Comparison of ENCODE assay signal across 31 cellular contexts in the genomic region with DNA sequence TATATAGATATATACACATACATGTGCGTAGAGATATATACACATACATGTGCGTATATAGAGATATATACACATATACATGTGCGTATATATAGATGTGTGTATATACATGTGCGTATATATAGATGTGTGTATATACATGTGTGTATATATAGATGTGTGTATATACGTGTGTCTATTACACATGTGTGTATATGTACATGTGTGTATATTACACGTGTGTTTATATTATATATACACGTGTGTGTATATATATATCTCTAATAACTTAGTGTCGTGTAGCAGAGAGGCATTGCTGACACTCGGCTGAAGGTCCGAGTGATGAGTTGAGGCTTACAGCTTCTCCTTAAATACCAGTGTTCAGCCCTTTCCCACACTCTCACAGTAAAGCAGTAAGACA.
A peak's percentile ranks its signal among the peaks of the same experiment; 100 is the strongest.
DNase-seq lines count a peak whose midpoint lies in the region; ATAC-seq, FAIRE-seq and TF ChIP-seq lines count a peak whose summit lies in the region.
"Had no signal": no experiment of that assay in that cellular context is flagged by ENCODE, and none has a peak within 500 bp of the region (broad histone marks: within the 10 kb centered on the region; RNA-seq: fewer than 3 reads in every experiment).

No MANE protein-coding gene starts in this region.

- no peak overlapping the region for H2BK12ac ChIP-seq in H1 (ENCODE audit: low read depth, low read length)

- intact Hi-C loops in HepG2 (cut with micrococcal nuclease; ENCODE audit: unreplicated experiment) (no loop called here), right lobe of liver (cut with DNase I) (no loop called here)

- H2AFZ ChIP-seq in HepG2 (ENCODE audit: low read length) (no peak overlapping the region), H1 (ENCODE audit: low read length) (peak overlapping the region; percentile 30; the same call in 1 of the 2 replicates)

- H3K79me1 ChIP-seq in H1 (ENCODE audit: low read depth, low read length): no peaks in the 10 kb centered on the region

- no peak overlapping the region for H2BK5ac ChIP-seq in H1 (ENCODE audit: low read depth, low read length)

- CTCF ChIA-PET in HepG2 (lab: Yijun Ruan, JAX; ENCODE audit: low intra/inter-chr PET ratio, low total read pairs): no interaction called here
- CTCF ChIA-PET in H1 (lab: Charles Lee; ENCODE audit: partially characterized antibody): interaction anchor here (1.2 kb wide), 1 partner anchor 84 kb away, joined by 5 read pairs; no protein-coding TSS in a partner anchor

- H3K36me3 ChIP-seq in HepG2 (replicated peaks in 1 of 2; ENCODE audit: control insufficient read depth in 1 of 2, insufficient read depth in 2 of 2, low read length in 2 of 2) (no peaks in the 10 kb centered on the region), right lobe of liver (no peaks in the 10 kb centered on the region), H1 (ENCODE audit: control insufficient read depth in 2 of 4, insufficient read depth in 4 of 4, low read length in 3 of 4) (no peaks in the 10 kb centered on the region)
- H3K36me3 ChIP-seq: BE2C had no signal

- H2BK20ac ChIP-seq in H1 (ENCODE audit: low read length): no peak overlapping the region

- H4K5ac ChIP-seq in H1 (ENCODE audit: insufficient read length, low read depth, low read length): no peak overlapping the region

- no peak for TF ChIP-seq EP300 in HepG2 (IDR thresholded peaks at IDR 0.05; ENCODE audit: low read depth in 2 of 2, low read length in 2 of 2)
- TF ChIP-seq EP300 in HepG2 (CRISPR knock-in tag; IDR thresholded peaks at IDR 0.05; ENCODE audit: borderline replicate concordance): no peak
- TF ChIP-seq EP300 in H1 (IDR thresholded peaks at IDR 0.05; ENCODE audit: borderline replicate concordance in 1 of 2, low read depth in 2 of 2, low read length in 2 of 2): no peak

- no peak overlapping the region for H4K91ac ChIP-seq in H1 (replicated peaks; ENCODE audit: insufficient read length, low read length)

- H3K27me3 ChIP-seq in HepG2 (ENCODE audit: control insufficient read depth in 1 of 2, insufficient read depth in 2 of 2, low read length in 2 of 2) (peaks cover 1 to 8% of the 10 kb centered on the region in 2 experiments; a peak in 1 of 5 replicates), right lobe of liver (no peaks in the 10 kb centered on the region), H1 (replicated peaks in 1 of 4; ENCODE audit: control insufficient read depth in 3 of 4, extremely low read depth in 1 of 4, insufficient read depth in 3 of 4, low read length in 3 of 4) (no peaks in the 10 kb centered on the region)
- H3K27me3 ChIP-seq: BE2C; BLaER1; BLaER1 treated with 17β-estradiol and CSF1 and Interleukin-3, amounts not matched to agents 10 nM and 100 nM had no signal

- no peak overlapping the region for H2BK15ac ChIP-seq in H1 (ENCODE audit: low read length)

- H4K20me1 ChIP-seq in HepG2 (ENCODE audit: insufficient read depth, low read length) (no peaks in the 10 kb centered on the region), H1 (replicated peaks in 1 of 2; ENCODE audit: control insufficient read depth in 1 of 2, insufficient read depth in 2 of 2, low read length in 2 of 2) (no peaks in the 10 kb centered on the region)
- H4K20me1 ChIP-seq: BLaER1; BLaER1 treated with 17β-estradiol and CSF1 and Interleukin-3, amounts not matched to agents 10 nM and 100 nM had no signal

- TF ChIP-seq RAD21 in HepG2 (CRISPR knock-in tag; IDR thresholded peaks at IDR 0.05): no peak
- no peak for TF ChIP-seq RAD21 in H1 (IDR thresholded peaks at IDR 0.05 in 1 of 2, conservative IDR thresholded peaks at IDR 0.05 in 1 of 2; ENCODE audit: low read depth in 2 of 2, low read length in 2 of 2)

- H3K18ac ChIP-seq in H1 (ENCODE audit: extremely low read depth, low read length): no peak overlapping the region

- H3K4me2 ChIP-seq in HepG2 (ENCODE audit: low read depth, low read length) (no peak overlapping the region), H1 (ENCODE audit: insufficient read depth in 1 of 2, low read depth in 2 of 2, low read length in 2 of 2) (no peak overlapping the region)
- H3K4me2 ChIP-seq: A549; BLaER1; BLaER1 treated with 17β-estradiol and CSF1 and Interleukin-3, amounts not matched to agents 10 nM and 100 nM had no signal

- TF ChIP-seq POLR2A in HepG2 (IDR thresholded peaks at IDR 0.05; ENCODE audit: insufficient read depth in 1 of 2, low read depth in 2 of 2, low read length in 2 of 2) (no peak), right lobe of liver (IDR thresholded peaks at IDR 0.05) (no peak), H1 (IDR thresholded peaks at IDR 0.05; ENCODE audit: control extremely low read depth in 1 of 2, low read depth in 2 of 2, low read length in 2 of 2) (no peak)

- in situ Hi-C loops in HepG2 (cut with HindIII; ENCODE audit: extremely low pct_ligation_motif_present, low pct_unique_long_range_greater_than_20kb): no loop called here

- no peak overlapping the region for H3K23ac ChIP-seq in H1 (ENCODE audit: insufficient read length)

- no peak overlapping the region for H3K4ac ChIP-seq in H1 (replicated peaks; ENCODE audit: insufficient read length, low read depth, low read length)

- FAIRE-seq in HepG2 (lab: Jason Lieb, UNC): no peak
- no peak for FAIRE-seq in H1 (lab: Jason Lieb, UNC)
- FAIRE-seq: A204.1, A549, D721Med had no signal

- H4K8ac ChIP-seq in H1 (ENCODE audit: extremely low read depth, insufficient read depth, low read length): no peak overlapping the region

- ATAC-seq in HepG2 (no peak), right lobe of liver (no peak), GM18519 (IDR thresholded peaks at IDR 0.05; ENCODE audit: low FRiP score, unreplicated experiment) (no peak)
- ATAC-seq: A549; CD8-positive, alpha-beta T cell had no signal

- H3K14ac ChIP-seq in H1 (ENCODE audit: insufficient read length): no peak overlapping the region

- H3K79me2 ChIP-seq in HepG2 (ENCODE audit: insufficient read depth, low read length) (no peaks in the 10 kb centered on the region), H1 (ENCODE audit: control insufficient read depth in 1 of 2, insufficient read depth in 2 of 2, low read length in 2 of 2) (no peaks in the 10 kb centered on the region)

- DNase-seq in HepG2 (ENCODE audit: low spot score): no peak
- DNase-seq in right lobe of liver: no peak
- no peak for DNase-seq in H1 (ENCODE audit: low read depth in 1 of 2, low spot score in 2 of 2)
- DNase-seq: 8988T; ACHN; AML-193; BE2C; C1 segment of cervical spinal cord; Caco-2; Calu3; CD4-positive, alpha-beta memory T cell; CD4-positive, alpha-beta T cell; CD4-positive, CD25-positive, alpha-beta regulatory T cell; CD8-positive, alpha-beta memory T cell; CD8-positive, alpha-beta T cell; COR-L47; DMS 273 treated with DMSO at 0.1 percent for 48 hours; DMS153; DMS53; DMS79; DMS79 treated with DMSO at 0.1 percent for 48 hours; DND-41; EL had no signal

- POLR2A ChIA-PET in HepG2 (lab: Yijun Ruan, JAX): no interaction called here
- POLR2A ChIA-PET in H1 (lab: Charles Lee; ENCODE audit: partially characterized antibody): no interaction called here

- no TSS peak for BruUV-seq in HepG2 (replicated peaks; lab: Mats Ljungman, UMichigan)

- H3K27ac ChIP-seq in HepG2 (ENCODE audit: extremely low read length, insufficient read depth, low read length) (no peak overlapping the region), right lobe of liver (no peak overlapping the region), H1 (ENCODE audit: low read depth, low read length) (no peak overlapping the region)
- H3K27ac ChIP-seq: 22Rv1; A549; BLaER1; BLaER1 treated with 17β-estradiol and CSF1 and Interleukin-3, amounts not matched to agents 10 nM and 100 nM; C4-2B had no signal

- H2BK120ac ChIP-seq in H1 (replicated peaks; ENCODE audit: low read depth, low read length): no peak overlapping the region

- no peak overlapping the region for H3K9ac ChIP-seq in HepG2 (ENCODE audit: insufficient read depth, low read depth, low read length)
- H3K9ac ChIP-seq in H1 (replicated peaks in 1 of 4; ENCODE audit: extremely low read depth in 1 of 4, low read depth in 3 of 4, low read length in 3 of 4): no peak overlapping the region
- H3K9ac ChIP-seq: BLaER1; BLaER1 treated with 17β-estradiol and CSF1 and Interleukin-3, amounts not matched to agents 10 nM and 100 nM had no signal

- no peak overlapping the region for H3K56ac ChIP-seq in H1 (replicated peaks; ENCODE audit: insufficient read length, low read depth, low read length)

- no peaks in the 10 kb centered on the region for H3K4me1 ChIP-seq in HepG2 (ENCODE audit: insufficient read depth, low read length)
- no peaks in the 10 kb centered on the region for H3K4me1 ChIP-seq in right lobe of liver
- H3K4me1 ChIP-seq in H1 (replicated peaks in 1 of 4; ENCODE audit: control insufficient read depth in 3 of 4, insufficient read depth in 4 of 4, low read length in 3 of 4): peaks cover 0 to 14% (median 6%) of the 10 kb centered on the region in 4 experiments; a peak in 2 of 7 replicates
- H3K4me1 ChIP-seq: A549, BE2C, Caco-2 had no signal

- H3K4me3 ChIP-seq in HepG2 (replicated peaks in 1 of 3; ENCODE audit: insufficient read depth in 1 of 3, low read depth in 2 of 3, low read length in 3 of 3): no peak overlapping the region
- no peak overlapping the region for H3K4me3 ChIP-seq in right lobe of liver
- H3K4me3 ChIP-seq in H1 (ENCODE audit: extremely low read depth in 1 of 4, insufficient read depth in 2 of 4, low read depth in 3 of 4, low read length in 4 of 4): no peak overlapping the region
- H3K4me3 ChIP-seq: A549; BLaER1; BLaER1 treated with 17β-estradiol and CSF1 and Interleukin-3, amounts not matched to agents 10 nM and 100 nM had no signal

- no peak for TF ChIP-seq CTCF in HepG2 (CRISPR knock-in tag; IDR thresholded peaks at IDR 0.05)
- TF ChIP-seq CTCF in right lobe of liver (IDR thresholded peaks at IDR 0.05): no peak
- no peak for TF ChIP-seq CTCF in H1 (IDR thresholded peaks at IDR 0.05; ENCODE audit: control extremely low read depth in 1 of 3, insufficient read depth in 1 of 3, low read depth in 1 of 3, low read length in 3 of 3)

- H2AK5ac ChIP-seq in H1 (ENCODE audit: low read depth, low read length): no peak overlapping the region

- 42% methylated on average over 10 of the region's 10 CpGs for WGBS in HepG2 (ENCODE audit: low lambda C conversion rate)
- WGBS in right lobe of liver (ENCODE audit: insufficient coverage, low coverage, low lambda C conversion rate, missing lambda C conversion rate): 78% methylated on average over 10 of the region's 10 CpGs
- 82% methylated on average over 10 of the region's 10 CpGs; no CpG with 5 or more reads in 1 of the 2 experiments for WGBS in H1 (ENCODE audit: extremely low coverage in 1 of 2, insufficient coverage in 1 of 2, insufficient read length in 1 of 2, insufficient replicate concordance in 2 of 2, low coverage in 1 of 2, low lambda C conversion rate in 2 of 2, missing lambda C conversion rate in 1 of 2), 2 experiments

- no peaks in the 10 kb centered on the region for H3K23me2 ChIP-seq in H1 (ENCODE audit: low read depth, low read length)

- H3K9me3 ChIP-seq in HepG2 (ENCODE audit: low read length) (no peaks in the 10 kb centered on the region), right lobe of liver (peaks cover 0 to 3% (median 0%) of the 10 kb centered on the region in 4 donors), H1 (ENCODE audit: insufficient read depth in 2 of 2, low read depth in 1 of 2, low read length in 1 of 2) (peaks cover 0 to 4% of the 10 kb centered on the region in 2 experiments; a peak in 1 of 4 replicates)
- H3K9me3 ChIP-seq: A549, BE2C, BLaER1, Caco-2 had no signal

TF ChIP-seq in HepG2, 621 proteins besides CTCF, POLR2A, EP300 and RAD21 (continues in another document):
- TF ChIP-seq ZNF616 (CRISPR knock-in tag; IDR thresholded peaks at IDR 0.05; ENCODE audit: low read depth): no peak
